In genomic region chr12:111764120-111764821, GRCh38 we compare ENCODE assay signal across 1 cellular context.
A peak's percentile ranks its signal among the peaks of the same experiment; 100 is the strongest.
TF ChIP-seq lines count a peak whose summit lies in the region.

No MANE protein-coding gene starts in this region.

TF ChIP-seq in GM12878, 131 proteins besides CTCF, POLR2A, EP300 and RAD21 (continued from another document):
- TF ChIP-seq ETV6 (conservative IDR thresholded peaks at IDR 0.05 in 1 of 2, IDR thresholded peaks at IDR 0.05 in 1 of 2; ENCODE audit: borderline replicate concordance in 1 of 2, low read depth in 1 of 2) (peak in 1 of 2 experiments; percentile 49; a peak in 1 of 4 replicates), RUNX3 (IDR thresholded peaks at IDR 0.05; ENCODE audit: low read length) (no peak), RELB (IDR thresholded peaks at IDR 0.05; ENCODE audit: low read depth) (0 out of 2 replicates have a peak, but pooled peaks have one; percentile 25), CREB1 (IDR thresholded peaks at IDR 0.05; ENCODE audit: low read depth) (0 out of 2 replicates have a peak, but pooled peaks have one; percentile 10), POU2F2 (IDR thresholded peaks at IDR 0.05; ENCODE audit: borderline replicate concordance, low read depth, low read length) (0 out of 3 replicates have a peak, but pooled peaks have one; percentile 13), SMAD5 (IDR thresholded peaks at IDR 0.05; ENCODE audit: low read depth) (no peak), ATF7 (IDR thresholded peaks at IDR 0.05; ENCODE audit: low read depth) (peak; percentile 66), ZNF384 (IDR thresholded peaks at IDR 0.05; ENCODE audit: borderline replicate concordance, low read depth, low read length) (peak; percentile 73), ATF2 (IDR thresholded peaks at IDR 0.05; ENCODE audit: low read length) (peak; percentile 36; the same call in 1 of the 2 replicates), IRF3 (IDR thresholded peaks at IDR 0.05) (no peak), ZNF622 (IDR thresholded peaks at IDR 0.05) (no peak), SIN3A (IDR thresholded peaks at IDR 0.05; ENCODE audit: low read depth, low read length) (no peak)
- TF ChIP-seq, protein P1, sequence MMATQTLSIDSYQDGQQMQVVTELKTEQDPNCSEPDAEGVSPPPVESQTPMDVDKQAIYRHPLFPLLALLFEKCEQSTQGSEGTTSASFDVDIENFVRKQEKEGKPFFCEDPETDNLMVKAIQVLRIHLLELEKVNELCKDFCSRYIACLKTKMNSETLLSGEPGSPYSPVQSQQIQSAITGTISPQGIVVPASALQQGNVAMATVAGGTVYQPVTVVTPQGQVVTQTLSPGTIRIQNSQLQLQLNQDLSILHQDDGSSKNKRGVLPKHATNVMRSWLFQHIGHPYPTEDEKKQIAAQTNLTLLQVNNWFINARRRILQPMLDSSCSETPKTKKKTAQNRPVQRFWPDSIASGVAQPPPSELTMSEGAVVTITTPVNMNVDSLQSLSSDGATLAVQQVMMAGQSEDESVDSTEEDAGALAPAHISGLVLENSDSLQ (IDR thresholded peaks at IDR 0.05), result peak; percentile 48
- TF ChIP-seq, protein P2, sequence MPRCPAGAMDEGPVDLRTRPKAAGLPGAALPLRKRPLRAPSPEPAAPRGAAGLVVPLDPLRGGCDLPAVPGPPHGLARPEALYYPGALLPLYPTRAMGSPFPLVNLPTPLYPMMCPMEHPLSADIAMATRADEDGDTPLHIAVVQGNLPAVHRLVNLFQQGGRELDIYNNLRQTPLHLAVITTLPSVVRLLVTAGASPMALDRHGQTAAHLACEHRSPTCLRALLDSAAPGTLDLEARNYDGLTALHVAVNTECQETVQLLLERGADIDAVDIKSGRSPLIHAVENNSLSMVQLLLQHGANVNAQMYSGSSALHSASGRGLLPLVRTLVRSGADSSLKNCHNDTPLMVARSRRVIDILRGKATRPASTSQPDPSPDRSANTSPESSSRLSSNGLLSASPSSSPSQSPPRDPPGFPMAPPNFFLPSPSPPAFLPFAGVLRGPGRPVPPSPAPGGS (IDR thresholded peaks at IDR 0.05; ENCODE audit: borderline replicate concordance, insufficient read depth, low read depth, low read length, poor library complexity, severe bottlenecking), result no peak
